ENCODE assay signal across 1 cellular context in genomic region chr1:99756598-99756997, GRCh38.
A peak's percentile ranks its signal among the peaks of the same experiment; 100 is the strongest.
TF ChIP-seq lines count a peak whose summit lies in the region.

No MANE protein-coding gene starts in this region.

TF ChIP-seq in IMR-90, 13 proteins besides CTCF, POLR2A, EP300 and RAD21 (continued from another document):
- TF ChIP-seq ELK1 (IDR thresholded peaks at IDR 0.05; ENCODE audit: borderline replicate concordance, low read depth, low read length) (no peak), MXI1 (IDR thresholded peaks at IDR 0.05; ENCODE audit: borderline replicate concordance, low read depth, low read length) (no peak), MAFK (IDR thresholded peaks at IDR 0.05; ENCODE audit: low read depth, low read length) (no peak), CEBPB (IDR thresholded peaks at IDR 0.05; ENCODE audit: low read depth, low read length) (peak; percentile 91)
TF ChIP-seq in IMR-90: peak in this region for 1.
